Comparison of ENCODE assay signal across 8 cellular contexts in the genomic region with DNA sequence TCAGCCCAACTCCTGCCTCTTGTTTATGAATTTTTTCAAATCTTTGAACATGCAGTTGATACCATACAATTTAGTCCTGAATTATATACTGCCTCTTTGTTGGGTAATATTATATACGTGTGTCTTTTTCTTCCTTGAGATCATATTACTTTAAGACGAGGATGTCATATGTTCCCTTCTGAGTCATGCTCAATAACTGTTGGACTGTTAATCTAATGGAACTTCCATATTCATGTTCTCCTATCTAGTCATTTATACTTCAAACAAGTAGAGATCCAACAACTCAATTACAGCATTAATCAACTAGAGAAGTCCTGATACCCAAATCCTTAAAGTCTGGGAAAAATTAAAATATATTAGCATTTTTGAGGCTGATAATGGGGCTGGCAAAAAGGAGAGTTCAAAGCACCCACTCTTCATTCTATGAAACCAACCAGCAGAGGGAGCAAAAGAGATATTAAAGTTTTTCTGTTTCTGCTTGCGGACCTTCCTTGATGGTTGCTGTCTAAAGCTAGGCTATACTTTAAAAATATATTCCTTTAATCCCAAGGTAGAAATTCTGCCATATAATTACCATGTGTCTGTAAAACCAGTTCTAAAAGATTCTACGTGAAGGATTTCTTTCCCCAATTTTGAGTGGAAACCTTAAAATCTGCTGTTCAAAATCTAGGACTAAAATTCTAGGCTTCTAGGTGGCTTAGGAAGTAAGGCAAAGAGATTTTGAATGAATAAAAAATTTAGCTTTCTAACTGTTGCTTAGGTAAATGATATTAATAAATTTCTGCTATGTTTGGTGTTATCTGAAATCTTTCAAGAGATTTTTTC.
A peak's percentile ranks its signal among the peaks of the same experiment; 100 is the strongest.
DNase-seq lines count a peak whose midpoint lies in the region; ATAC-seq and TF ChIP-seq lines count a peak whose summit lies in the region.

No MANE protein-coding gene starts in this region.

- peak; percentile 61 for TF ChIP-seq CTCF in cardiac muscle cell (IDR thresholded peaks at IDR 0.05; ENCODE audit: low read depth, low read length)
- peak; percentile 84 for TF ChIP-seq CTCF in RWPE2 (IDR thresholded peaks at IDR 0.05; ENCODE audit: poor library complexity, severe bottlenecking)
- peak; percentile 56 for TF ChIP-seq CTCF in fibroblast of the aortic adventitia (IDR thresholded peaks at IDR 0.05; ENCODE audit: insufficient read depth, low read length)
- TF ChIP-seq CTCF in gastrocnemius medialis (IDR thresholded peaks at IDR 0.05 in 4 of 5, conservative IDR thresholded peaks at IDR 0.05 in 1 of 5): peak; percentile 17 to 62 (median 35)

- H3K4me3 ChIP-seq in cardiac muscle cell (no peak overlapping the region), RWPE2 (ENCODE audit: severe bottlenecking) (no peak overlapping the region), fibroblast of the aortic adventitia (ENCODE audit: low read depth, low read length) (no peak overlapping the region), gastrocnemius medialis (no peak overlapping the region)

- intact Hi-C loops in cardiac septum (cut with DNase I): no loop called here
- intact Hi-C loops in gastrocnemius medialis (cut with DNase I; ENCODE audit: low total_unique reads): no loop called here

- H3K9me3 ChIP-seq in cardiac muscle cell (ENCODE audit: low read depth) (no peaks in the 10 kb centered on the region), RWPE2 (ENCODE audit: severe bottlenecking) (no peaks in the 10 kb centered on the region), gastrocnemius medialis (no peaks in the 10 kb centered on the region)

- no peaks in the 10 kb centered on the region for H3K36me3 ChIP-seq in cardiac muscle cell
- H3K36me3 ChIP-seq in RWPE2 (ENCODE audit: low read depth): no peaks in the 10 kb centered on the region
- H3K36me3 ChIP-seq in gastrocnemius medialis: no peaks in the 10 kb centered on the region

- ATAC-seq in HG03469 (IDR thresholded peaks at IDR 0.05; ENCODE audit: unreplicated experiment) (peak; percentile 67), RWPE2 (ENCODE audit: low read depth) (peak; percentile 59), gastrocnemius medialis (peak in 1 of 2 donors; percentile 42), GM19463 (IDR thresholded peaks at IDR 0.05; ENCODE audit: unreplicated experiment) (no peak)

- TF ChIP-seq POLR2A in gastrocnemius medialis (IDR thresholded peaks at IDR 0.05): no peak

- peak; percentile 56 to 66 for DNase-seq in cardiac muscle cell (ENCODE audit: low read depth in 1 of 2, low spot score in 1 of 2)
- no peak for DNase-seq in cardiac septum (ENCODE audit: low spot score)
- DNase-seq in RWPE2 (ENCODE audit: low spot score): no peak
- DNase-seq in fibroblast of the aortic adventitia (ENCODE audit: low read depth): peak; percentile 64
- DNase-seq in gastrocnemius medialis: no peak
- no peak for DNase-seq in activated effector memory CD4-positive, alpha-beta T cell treated with anti-CD3 and anti-CD28 coated beads, Interleukin-2, amount 50 U/mL, for 16 hours

- H3K4me1 ChIP-seq in cardiac muscle cell (ENCODE audit: low read depth): no peaks in the 10 kb centered on the region
- peaks cover 27% of the 10 kb centered on the region for H3K4me1 ChIP-seq in RWPE2 (ENCODE audit: insufficient read depth, poor library complexity, severe bottlenecking)
- H3K4me1 ChIP-seq in gastrocnemius medialis: peaks cover 14 to 17% of the 10 kb centered on the region in 2 donors

- H3K27ac ChIP-seq in cardiac muscle cell (no peak overlapping the region), RWPE2 (ENCODE audit: poor library complexity, severe bottlenecking) (no peak overlapping the region), gastrocnemius medialis (no peak overlapping the region)

- in situ Hi-C loops in gastrocnemius medialis (cut with MboI; ENCODE audit: low sequenced_read_pairs in 4 of 4): loop anchor here (10.0 to 25.0 kb wide), 3 partner anchors 1149 to 1432 kb away; a partner anchor contains a TSS

- H3K27me3 ChIP-seq in cardiac muscle cell (no peaks in the 10 kb centered on the region), RWPE2 (ENCODE audit: insufficient read depth, poor library complexity, severe bottlenecking) (no peaks in the 10 kb centered on the region), gastrocnemius medialis (no peaks in the 10 kb centered on the region)

Comparison
In these comparisons a context has a peak if more than half of its experiments do, and no peak if none do; other contexts are left out.
1. DNase-seq: peak in cardiac muscle cell (2 of 2) and fibroblast of the aortic adventitia (single experiment); none in cardiac septum (single experiment), RWPE2 (single experiment), gastrocnemius medialis (0 of 2) and activated effector memory CD4-positive, alpha-beta T cell treated with anti-CD3 and anti-CD28 coated beads, Interleukin-2, amount 50 U/mL, for 16 hours (single experiment).
2. Peak in every context shown above with its lines, with median percentiles within 50 percentile points of each other: CTCF ChIP-seq.